In the genomic region with DNA sequence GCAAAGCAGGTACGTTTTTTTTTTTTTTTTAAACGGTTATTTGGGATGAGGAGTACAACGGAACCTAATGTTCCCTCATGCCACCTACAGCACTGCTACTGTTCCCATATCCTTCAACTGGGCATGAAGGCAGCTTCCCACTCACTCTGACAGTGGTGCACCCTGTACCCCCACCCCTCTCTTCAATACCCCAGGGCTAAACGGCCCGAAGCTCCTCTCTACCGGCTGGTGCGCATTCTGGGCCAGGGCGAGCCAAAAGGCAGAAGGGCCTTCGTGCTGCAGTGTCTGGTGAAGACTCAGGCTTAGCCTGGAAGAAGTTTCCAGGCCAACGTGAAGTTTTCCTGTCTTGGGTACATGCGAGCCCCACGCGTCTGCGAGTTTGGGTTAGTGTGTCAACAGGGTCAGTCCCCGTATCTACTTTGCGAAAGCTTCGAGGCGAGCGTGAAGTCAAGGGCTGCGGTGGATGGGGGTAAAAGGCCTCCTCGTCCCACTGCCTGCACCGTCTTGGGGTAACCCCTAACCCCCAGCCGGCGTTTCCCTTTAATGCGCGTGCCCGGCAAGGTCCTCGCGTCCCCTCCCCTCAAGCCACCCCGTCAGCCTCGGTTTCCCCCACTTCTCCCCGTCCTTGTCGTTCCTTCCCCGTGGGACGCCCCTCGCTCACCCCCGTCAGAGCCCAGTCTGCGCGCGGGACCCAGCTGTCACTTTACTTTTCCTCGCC, we compare ENCODE assay signal across 8 cellular contexts. TPM values are rescaled to one million over a fixed set of nuclear protein-coding genes. Genes with fewer than 3 reads are reported as not detected.
A peak's percentile ranks its signal among the peaks of the same experiment; 100 is the strongest.
DNase-seq lines count a peak whose midpoint lies in the region; ATAC-seq, FAIRE-seq and TF ChIP-seq lines count a peak whose summit lies in the region.

No MANE protein-coding gene starts in this region.

- H3K4me1 ChIP-seq in GM23338 (ENCODE audit: insufficient read depth) = peaks cover 27% of the 10 kb centered on the region

- ATAC-seq in GM23338 = peak; percentile 55

- H3K4me2 ChIP-seq in GM23338 = peak overlapping the region; percentile 93

- H3K36me3 Mint-ChIP-seq in GM23338 (ENCODE audit: low read depth) = no peaks in the 10 kb centered on the region; the same call in 2 of the 3 replicates
- H3K36me3 Mint-ChIP-seq in stimulated activated naive CD8-positive, alpha-beta T cell treated with anti-CD3 and anti-CD28 coated beads, Interleukin-15, Interleukin-2, amounts not matched to agents 100 ng/mL and 50 ng/mL, for 24 hours (ENCODE audit: low read depth) = no peaks in the 10 kb centered on the region

- TF ChIP-seq CTCF in GM23338 (conservative IDR thresholded peaks at IDR 0.05; ENCODE audit: low read depth in 2 of 2) (no peak), NB4 (IDR thresholded peaks at IDR 0.05; ENCODE audit: low read depth, low read length) (no peak), bronchial epithelial cell (IDR thresholded peaks at IDR 0.05; ENCODE audit: insufficient read depth, low read length, severe bottlenecking) (no peak)

- FAIRE-seq in bronchial epithelial cell (lab: Jason Lieb, UNC) = peak; percentile 7

- H3K4me3 ChIP-seq in GM08714 (ENCODE audit: low read length) (peak overlapping the region; percentile 89), GM23338 (peak overlapping the region; percentile 93), NB4 (ENCODE audit: low read depth, low read length) (peak overlapping the region; percentile 53), bronchial epithelial cell (ENCODE audit: low read depth, low read length) (peak overlapping the region; percentile 98)

- H4K20me1 ChIP-seq in GM23338 (replicated peaks; ENCODE audit: insufficient read depth) = no peaks in the 10 kb centered on the region; the same call in 1 of the 2 replicates

- peak overlapping the region; percentile 79 for H3K4me3 Mint-ChIP-seq in GM23338
- H3K4me3 Mint-ChIP-seq in stimulated activated naive CD8-positive, alpha-beta T cell treated with anti-CD3 and anti-CD28 coated beads, Interleukin-15, Interleukin-2, amounts not matched to agents 100 ng/mL and 50 ng/mL, for 24 hours = peak overlapping the region; percentile 75

- TF ChIP-seq POLR2A in NB4 (IDR thresholded peaks at IDR 0.05; ENCODE audit: extremely low read depth, insufficient read length) = no peak

- H3K27me3 Mint-ChIP-seq in GM23338 (ENCODE audit: insufficient read depth, low read depth, poor library complexity) = peaks cover 12% of the 10 kb centered on the region
- H3K27me3 Mint-ChIP-seq in stimulated activated naive CD8-positive, alpha-beta T cell treated with anti-CD3 and anti-CD28 coated beads, Interleukin-15, Interleukin-2, amounts not matched to agents 100 ng/mL and 50 ng/mL, for 24 hours = peaks cover 16% of the 10 kb centered on the region

- peaks cover 25% of the 10 kb centered on the region for H3K4me1 Mint-ChIP-seq in GM23338
- peaks cover 40% of the 10 kb centered on the region for H3K4me1 Mint-ChIP-seq in stimulated activated naive CD8-positive, alpha-beta T cell treated with anti-CD3 and anti-CD28 coated beads, Interleukin-15, Interleukin-2, amounts not matched to agents 100 ng/mL and 50 ng/mL, for 24 hours (ENCODE audit: low read depth)

- H3K27me3 ChIP-seq in GM23338 (ENCODE audit: insufficient read depth) (peaks cover 22% of the 10 kb centered on the region), bronchial epithelial cell (ENCODE audit: control insufficient read depth, insufficient read depth, low read length) (peaks cover 7% of the 10 kb centered on the region), layer of hippocampus (ENCODE audit: control insufficient read depth, insufficient read depth, low read length) (no peaks in the 10 kb centered on the region)

- no peak overlapping the region for H3K27ac ChIP-seq in GM23338 (ENCODE audit: low read depth)
- peak overlapping the region; percentile 76 for H3K27ac ChIP-seq in layer of hippocampus (ENCODE audit: low read depth, low read length)

- H3K9me3 Mint-ChIP-seq in GM23338 = no peaks in the 10 kb centered on the region
- no peaks in the 10 kb centered on the region for H3K9me3 Mint-ChIP-seq in stimulated activated naive CD8-positive, alpha-beta T cell treated with anti-CD3 and anti-CD28 coated beads, Interleukin-15, Interleukin-2, amounts not matched to agents 100 ng/mL and 50 ng/mL, for 24 hours

- peak; percentile 76 for DNase-seq in GM23338 (ENCODE audit: low spot score)
- peak; percentile 39 for DNase-seq in NB4 (ENCODE audit: low read depth)
- DNase-seq in bronchial epithelial cell (ENCODE audit: low read depth) = peak; percentile 10
- DNase-seq in HPDE6-E6E7 (ENCODE audit: extremely low spot score) = no peak
- no peak for DNase-seq in DMS 273 (lab: John Stamatoyannopoulos, UW; ENCODE audit: unreplicated experiment)

- H3F3A ChIP-seq in GM23338 (replicated peaks; ENCODE audit: low read depth) = 0 out of 2 replicates have a peak, but pooled peaks cover 3% of the 10 kb centered on the region

- H3K36me3 ChIP-seq in GM23338 (ENCODE audit: insufficient read depth) (no peaks in the 10 kb centered on the region), bronchial epithelial cell (ENCODE audit: control insufficient read depth, insufficient read depth, low read length) (no peaks in the 10 kb centered on the region)

- peak overlapping the region; percentile 99 for H2AFZ ChIP-seq in GM23338

- no peaks in the 10 kb centered on the region for H3K9me2 ChIP-seq in GM23338 (ENCODE audit: insufficient read depth)

- no peak overlapping the region for H3K27ac Mint-ChIP-seq in GM23338
- no peak overlapping the region for H3K27ac Mint-ChIP-seq in stimulated activated naive CD8-positive, alpha-beta T cell treated with anti-CD3 and anti-CD28 coated beads, Interleukin-15, Interleukin-2, amounts not matched to agents 100 ng/mL and 50 ng/mL, for 24 hours

- peaks cover 34% of the 10 kb centered on the region for H3K79me2 ChIP-seq in GM23338 (replicated peaks; ENCODE audit: insufficient read depth)

TF ChIP-seq in GM23338, 12 proteins besides CTCF, POLR2A, EP300 and RAD21:
- TF ChIP-seq, protein P1, sequence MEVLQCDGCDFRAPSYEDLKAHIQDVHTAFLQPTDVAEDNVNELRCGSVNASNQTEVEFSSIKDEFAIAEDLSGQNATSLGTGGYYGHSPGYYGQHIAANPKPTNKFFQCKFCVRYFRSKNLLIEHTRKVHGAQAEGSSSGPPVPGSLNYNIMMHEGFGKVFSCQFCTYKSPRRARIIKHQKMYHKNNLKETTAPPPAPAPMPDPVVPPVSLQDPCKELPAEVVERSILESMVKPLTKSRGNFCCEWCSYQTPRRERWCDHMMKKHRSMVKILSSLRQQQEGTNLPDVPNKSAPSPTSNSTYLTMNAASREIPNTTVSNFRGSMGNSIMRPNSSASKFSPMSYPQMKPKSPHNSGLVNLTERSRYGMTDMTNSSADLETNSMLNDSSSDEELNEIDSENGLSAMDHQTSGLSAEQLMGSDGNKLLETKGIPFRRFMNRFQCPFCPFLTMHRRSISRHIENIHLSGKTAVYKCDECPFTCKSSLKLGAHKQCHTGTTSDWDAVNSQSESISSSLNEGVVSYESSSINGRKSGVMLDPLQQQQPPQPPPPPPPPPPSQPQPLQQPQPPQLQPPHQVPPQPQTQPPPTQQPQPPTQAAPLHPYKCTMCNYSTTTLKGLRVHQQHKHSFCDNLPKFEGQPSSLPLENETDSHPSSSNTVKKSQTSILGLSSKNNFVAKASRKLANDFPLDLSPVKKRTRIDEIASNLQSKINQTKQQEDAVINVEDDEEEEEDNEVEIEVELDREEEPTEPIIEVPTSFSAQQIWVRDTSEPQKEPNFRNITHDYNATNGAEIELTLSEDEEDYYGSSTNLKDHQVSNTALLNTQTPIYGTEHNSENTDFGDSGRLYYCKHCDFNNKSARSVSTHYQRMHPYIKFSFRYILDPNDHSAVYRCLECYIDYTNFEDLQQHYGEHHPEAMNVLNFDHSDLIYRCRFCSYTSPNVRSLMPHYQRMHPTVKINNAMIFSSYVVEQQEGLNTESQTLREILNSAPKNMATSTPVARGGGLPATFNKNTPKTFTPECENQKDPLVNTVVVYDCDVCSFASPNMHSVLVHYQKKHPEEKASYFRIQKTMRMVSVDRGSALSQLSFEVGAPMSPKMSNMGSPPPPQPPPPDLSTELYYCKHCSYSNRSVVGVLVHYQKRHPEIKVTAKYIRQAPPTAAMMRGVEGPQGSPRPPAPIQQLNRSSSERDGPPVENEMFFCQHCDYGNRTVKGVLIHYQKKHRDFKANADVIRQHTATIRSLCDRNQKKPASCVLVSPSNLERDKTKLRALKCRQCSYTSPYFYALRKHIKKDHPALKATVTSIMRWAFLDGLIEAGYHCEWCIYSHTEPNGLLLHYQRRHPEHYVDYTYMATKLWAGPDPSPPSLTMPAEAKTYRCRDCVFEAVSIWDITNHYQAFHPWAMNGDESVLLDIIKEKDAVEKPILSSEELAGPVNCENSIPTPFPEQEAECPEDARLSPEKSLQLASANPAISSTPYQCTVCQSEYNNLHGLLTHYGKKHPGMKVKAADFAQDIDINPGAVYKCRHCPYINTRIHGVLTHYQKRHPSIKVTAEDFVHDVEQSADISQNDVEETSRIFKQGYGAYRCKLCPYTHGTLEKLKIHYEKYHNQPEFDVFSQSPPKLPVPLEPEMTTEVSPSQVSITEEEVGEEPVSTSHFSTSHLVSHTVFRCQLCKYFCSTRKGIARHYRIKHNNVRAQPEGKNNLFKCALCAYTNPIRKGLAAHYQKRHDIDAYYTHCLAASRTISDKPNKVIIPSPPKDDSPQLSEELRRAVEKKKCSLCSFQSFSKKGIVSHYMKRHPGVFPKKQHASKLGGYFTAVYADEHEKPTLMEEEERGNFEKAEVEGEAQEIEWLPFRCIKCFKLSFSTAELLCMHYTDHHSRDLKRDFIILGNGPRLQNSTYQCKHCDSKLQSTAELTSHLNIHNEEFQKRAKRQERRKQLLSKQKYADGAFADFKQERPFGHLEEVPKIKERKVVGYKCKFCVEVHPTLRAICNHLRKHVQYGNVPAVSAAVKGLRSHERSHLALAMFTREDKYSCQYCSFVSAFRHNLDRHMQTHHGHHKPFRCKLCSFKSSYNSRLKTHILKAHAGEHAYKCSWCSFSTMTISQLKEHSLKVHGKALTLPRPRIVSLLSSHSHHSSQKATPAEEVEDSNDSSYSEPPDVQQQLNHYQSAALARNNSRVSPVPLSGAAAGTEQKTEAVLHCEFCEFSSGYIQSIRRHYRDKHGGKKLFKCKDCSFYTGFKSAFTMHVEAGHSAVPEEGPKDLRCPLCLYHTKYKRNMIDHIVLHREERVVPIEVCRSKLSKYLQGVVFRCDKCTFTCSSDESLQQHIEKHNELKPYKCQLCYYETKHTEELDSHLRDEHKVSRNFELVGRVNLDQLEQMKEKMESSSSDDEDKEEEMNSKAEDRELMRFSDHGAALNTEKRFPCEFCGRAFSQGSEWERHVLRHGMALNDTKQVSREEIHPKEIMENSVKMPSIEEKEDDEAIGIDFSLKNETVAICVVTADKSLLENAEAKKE (CRISPR knock-in tag; IDR thresholded peaks at IDR 0.05) = peak; percentile 32; the same call in 1 of the 2 replicates
- no peak; the same call in 1 of the 2 replicates for TF ChIP-seq POLR2AphosphoS5 (IDR thresholded peaks at IDR 0.05; ENCODE audit: low read depth)

RNA-seq across cellular contexts. Expression of a gene that starts 0.8 kb away (rescaled TPM):
- total RNA-seq in GM23338 (2014; rRNA removed; shearing (Covaris generic)) = 45.8 and 169 TPM in 2 replicates
- 86.9 and 94.2 TPM in 2 replicates for polyA plus RNA-seq in GM23338 (2016; fragmentation: Nextera tagmentation; extraction: Ambion mirVana)
- total RNA-seq in bronchial epithelial cell = 61.3 and 67.6 TPM in 2 replicates

Comparison
In these comparisons a context has a peak if more than half of its experiments do, and no peak if none do; other contexts are left out.
1. DNase-seq: peak in GM23338 (single experiment), NB4 (single experiment) and bronchial epithelial cell (single experiment); none in HPDE6-E6E7 (single experiment) and DMS 273 (single experiment).
2. Peak in every context shown above with its lines, with median percentiles within 50 percentile points of each other: H3K4me3 ChIP-seq.